Comparison of ENCODE assay signal across 24 cellular contexts in genomic region chr10:69838418-69838817, GRCh38. TPM values are rescaled to one million over a fixed set of nuclear protein-coding genes. Genes with fewer than 3 reads are reported as not detected.
"Had no signal": no experiment of that assay in that cellular context is flagged by ENCODE, and none has a peak within 500 bp of the region (broad histone marks: within the 10 kb centered on the region; RNA-seq: fewer than 3 reads in every experiment).

No MANE protein-coding gene starts in this region.

- DNase-seq: activated CD4-positive, alpha-beta T cell treated with anti-CD3 and anti-CD28 coated beads for 48 hours; activated CD4-positive, alpha-beta T cell treated with anti-CD3 and anti-CD28 coated beads, Interleukin-2, amount 50 U/mL, for 48 hours; activated CD8-positive, alpha-beta memory T cell treated with anti-CD3 and anti-CD28 coated beads for 24 hours; activated effector memory CD4-positive, alpha-beta T cell treated with anti-CD3 and anti-CD28 coated beads, Interleukin-2, amount 50 U/mL, for 16 hours; activated naive CD4-positive, alpha-beta T cell treated with anti-CD3 and anti-CD28 coated beads, Interleukin-2, amount 10 ng/mL, durations not matched to agents 7 days and 5 days; activated naive CD8-positive, alpha-beta T cell treated with anti-CD3 and anti-CD28 coated beads, Interleukin-2, amount 10 ng/mL, durations not matched to agents 7 days and 5 days; caudate nucleus; glutamatergic neuron; left lung; midbrain; naive thymus-derived CD4-positive, alpha-beta T cell; right lobe of liver; stimulated activated CD4-positive, alpha-beta T cell treated with anti-CD3 and anti-CD28 coated beads, Interleukin-4, amount 100 ng/mL, for 1 hour; stimulated activated naive CD8-positive, alpha-beta T cell treated with anti-CD3 and anti-CD28 coated beads, Interleukin-15, Interleukin-2, amounts not matched to agents 100 U/mL and 50 U/mL, for 24 hours; T-helper 17 cell; T1000; testis; transverse colon; WERI-Rb-1 had no signal

- H3K4me1 ChIP-seq: ascending aorta, left lung, right lobe of liver had no signal

- ATAC-seq: activated CD4-positive, CD25-positive, alpha-beta regulatory T cell treated with anti-CD3 and anti-CD28 coated beads, Interleukin-2, amount 50 U/mL, for 24 hours; left lung; naive thymus-derived CD4-positive, alpha-beta T cell; right lobe of liver; stimulated activated naive CD8-positive, alpha-beta T cell treated with anti-CD3 and anti-CD28 coated beads, Interleukin-15, Interleukin-2, amounts not matched to agents 100 U/mL and 50 U/mL, for 24 hours; T-helper 17 cell had no signal

- H3K4me1 Mint-ChIP-seq: activated naive CD4-positive, alpha-beta T cell treated with anti-CD3 and anti-CD28 coated beads, Interleukin-2, amount 10 ng/mL, durations not matched to agents 7 days and 5 days; naive thymus-derived CD4-positive, alpha-beta T cell; T-helper 17 cell had no signal

- H3K27me3 ChIP-seq: ascending aorta, right lobe of liver, testis, transverse colon had no signal

- H3K4me3 ChIP-seq: ascending aorta, left lung, right lobe of liver, testis, transverse colon had no signal

- H3K9me3 Mint-ChIP-seq: activated naive CD4-positive, alpha-beta T cell treated with anti-CD3 and anti-CD28 coated beads, Interleukin-2, amount 10 ng/mL, durations not matched to agents 7 days and 5 days; activated naive CD8-positive, alpha-beta T cell treated with anti-CD3 and anti-CD28 coated beads, Interleukin-2, amount 10 ng/mL, durations not matched to agents 7 days and 5 days; activated T-helper 1 cell treated with anti-CD3 and anti-CD28 coated beads, Interleukin-12 subunit alpha, Interleukin-12 subunit beta, Interleukin-2, Interleukin-4 antibody, amounts not matched to agents 30 ng/mL and 10 ng/mL and 1 ng/mL, durations not matched to agents 14 hours and 24 hours and 36 hours; brain; dendritic cell treated with granulocyte-macrophage colony-stimulating factor and Interleukin-4, amounts not matched to agents 40 ng/mL and 50 ng/mL, for 4 days; naive thymus-derived CD4-positive, alpha-beta T cell had no signal

- H3K27ac Mint-ChIP-seq: activated naive CD4-positive, alpha-beta T cell treated with anti-CD3 and anti-CD28 coated beads, Interleukin-2, amount 10 ng/mL, durations not matched to agents 7 days and 5 days; activated naive CD8-positive, alpha-beta T cell treated with anti-CD3 and anti-CD28 coated beads, Interleukin-2, amount 10 ng/mL, durations not matched to agents 7 days and 5 days; activated T-helper 1 cell treated with anti-CD3 and anti-CD28 coated beads, Interleukin-12 subunit alpha, Interleukin-12 subunit beta, Interleukin-2, Interleukin-4 antibody, amounts not matched to agents 30 ng/mL and 10 ng/mL and 1 ng/mL, durations not matched to agents 14 hours and 24 hours and 36 hours; brain; dendritic cell treated with granulocyte-macrophage colony-stimulating factor and Interleukin-4, amounts not matched to agents 40 ng/mL and 50 ng/mL, for 4 days; naive thymus-derived CD4-positive, alpha-beta T cell; T-helper 17 cell had no signal

- H3K36me3 ChIP-seq: ascending aorta, left lung, right lobe of liver, transverse colon, WERI-Rb-1 had no signal

- H3K27ac ChIP-seq: ascending aorta, left lung, right lobe of liver, testis, transverse colon had no signal

- H3K4me3 Mint-ChIP-seq: activated naive CD4-positive, alpha-beta T cell treated with anti-CD3 and anti-CD28 coated beads, Interleukin-2, amount 10 ng/mL, durations not matched to agents 7 days and 5 days; activated naive CD8-positive, alpha-beta T cell treated with anti-CD3 and anti-CD28 coated beads, Interleukin-2, amount 10 ng/mL, durations not matched to agents 7 days and 5 days; activated T-helper 1 cell treated with anti-CD3 and anti-CD28 coated beads, Interleukin-12 subunit alpha, Interleukin-12 subunit beta, Interleukin-2, Interleukin-4 antibody, amounts not matched to agents 30 ng/mL and 10 ng/mL and 1 ng/mL, durations not matched to agents 14 hours and 24 hours and 36 hours; brain; dendritic cell treated with granulocyte-macrophage colony-stimulating factor and Interleukin-4, amounts not matched to agents 40 ng/mL and 50 ng/mL, for 4 days; naive thymus-derived CD4-positive, alpha-beta T cell; T-helper 17 cell had no signal

- H3K9me3 ChIP-seq: ascending aorta, left lung, right lobe of liver, testis, transverse colon had no signal

- H3K36me3 Mint-ChIP-seq: activated naive CD4-positive, alpha-beta T cell treated with anti-CD3 and anti-CD28 coated beads, Interleukin-2, amount 10 ng/mL, durations not matched to agents 7 days and 5 days; activated naive CD8-positive, alpha-beta T cell treated with anti-CD3 and anti-CD28 coated beads, Interleukin-2, amount 10 ng/mL, durations not matched to agents 7 days and 5 days; brain; naive thymus-derived CD4-positive, alpha-beta T cell had no signal

RNA-seq across cellular contexts. Expression of gene COL13A1, which starts 36.7 kb away (rescaled TPM):
- total RNA-seq: activated naive CD8-positive, alpha-beta T cell treated with anti-CD3 and anti-CD28 coated beads, Interleukin-2, amount 10 ng/mL, durations not matched to agents 7 days and 5 days; activated T-helper 1 cell treated with anti-CD3 and anti-CD28 coated beads, Interleukin-12 subunit alpha, Interleukin-12 subunit beta, Interleukin-2, Interleukin-4 antibody, amounts not matched to agents 30 ng/mL and 10 ng/mL and 1 ng/mL, durations not matched to agents 14 hours and 24 hours and 36 hours; T-helper 17 cell had no signal
- polyA plus RNA-seq: naive thymus-derived CD4-positive, alpha-beta T cell had no signal
